ENCODE assay signal across 8 cellular contexts in genomic region chr7:105210721-105211205, GRCh38.
DNase-seq lines count a peak whose midpoint lies in the region; ATAC-seq, FAIRE-seq and TF ChIP-seq lines count a peak whose summit lies in the region.

No MANE protein-coding gene starts in this region.

- ATAC-seq in GM21515 (IDR thresholded peaks at IDR 0.05; ENCODE audit: unreplicated experiment) = peak; percentile 96
- ATAC-seq in esophagus mucosa = peak; percentile 36
- no peak for ATAC-seq in PC-3

- no peaks in the 10 kb centered on the region for H3K9me3 ChIP-seq in KOPT-K1 (ENCODE audit: insufficient read depth, low read length, poor library complexity, severe bottlenecking)
- H3K9me3 ChIP-seq in skeletal muscle tissue (ENCODE audit: control insufficient read depth in 3 of 3, low read length in 3 of 3) = no peaks in the 10 kb centered on the region
- H3K9me3 ChIP-seq in PC-3 (ENCODE audit: low read length) = no peaks in the 10 kb centered on the region

- no peak for DNase-seq in GM12892 (ENCODE audit: insufficient read length)
- no peak for DNase-seq in PC-3
- DNase-seq in HuH-7 (ENCODE audit: low spot score) = no peak
- no peak for DNase-seq in NCI-H187 treated with DMSO at 0.1 percent for 48 hours (lab: John Stamatoyannopoulos, UW)

- H3K36me3 ChIP-seq in KOPT-K1 (ENCODE audit: insufficient read depth, low read length) (0 out of 2 replicates have a peak, but pooled peaks cover 6% of the 10 kb centered on the region), skeletal muscle tissue (ENCODE audit: control insufficient read depth in 3 of 3, insufficient read depth in 3 of 3, low read length in 3 of 3) (no peaks in the 10 kb centered on the region), PC-3 (ENCODE audit: low read depth, low read length) (peaks cover 8% of the 10 kb centered on the region; the same call in 1 of the 2 replicates)

- TF ChIP-seq CTCF in PC-3 (conservative IDR thresholded peaks at IDR 0.05; ENCODE audit: low read depth, low read length) = no peak

- no peaks in the 10 kb centered on the region for H4K20me1 ChIP-seq in PC-3 (ENCODE audit: low read length)

- H3K4me3 ChIP-seq in skeletal muscle tissue (ENCODE audit: low read length in 3 of 3) = peak overlapping the region in 1 of 3 donors; percentile 20
- no peak overlapping the region for H3K4me3 ChIP-seq in PC-3 (ENCODE audit: low read length)

- no peak for TF ChIP-seq POLR2A in GM12892 (IDR thresholded peaks at IDR 0.05; ENCODE audit: low read depth, low read length)

- FAIRE-seq in GM12892 (lab: Jason Lieb, UNC) = peak; percentile 90

- POLR2A ChIA-PET in PC-3 (lab: Charles Lee; ENCODE audit: unreplicated experiment) = no interaction called here

- H3K27ac ChIP-seq in KOPT-K1 (ENCODE audit: low read depth, low read length, poor library complexity, severe bottlenecking) (peak overlapping the region; percentile 27), skeletal muscle tissue (ENCODE audit: low read depth, low read length) (peak overlapping the region; percentile 15), PC-3 (ENCODE audit: low read length) (no peak overlapping the region)

- peak overlapping the region in 1 of 3 donors; percentile 4 for H3K9ac ChIP-seq in skeletal muscle tissue (ENCODE audit: low read depth in 1 of 3, low read length in 3 of 3)
- no peak overlapping the region for H3K9ac ChIP-seq in PC-3 (ENCODE audit: low read length)

- H2AFZ ChIP-seq in PC-3 (ENCODE audit: low read length) = no peak overlapping the region

- no peak overlapping the region for H3K4me2 ChIP-seq in PC-3 (ENCODE audit: low read length)

- H3K27me3 ChIP-seq in skeletal muscle tissue (ENCODE audit: control insufficient read depth in 3 of 3, insufficient read depth in 3 of 3, low read length in 3 of 3) = no peaks in the 10 kb centered on the region
- H3K27me3 ChIP-seq in PC-3 (ENCODE audit: low read length) = no peaks in the 10 kb centered on the region

- no peaks in the 10 kb centered on the region for H3F3A ChIP-seq in PC-3 (ENCODE audit: low read length, unreplicated experiment)

- CTCF ChIA-PET in PC-3 (lab: Charles Lee) = no interaction called here

- peaks cover 2 to 9% (median 4%) of the 10 kb centered on the region in 3 donors for H3K4me1 ChIP-seq in skeletal muscle tissue (ENCODE audit: control insufficient read depth in 3 of 3, insufficient read depth in 3 of 3, low read length in 3 of 3)
- H3K4me1 ChIP-seq in PC-3 (ENCODE audit: insufficient read depth, low read length) = no peaks in the 10 kb centered on the region

- H3K9me2 ChIP-seq in PC-3 (replicated peaks; ENCODE audit: low read length) = no peaks in the 10 kb centered on the region

- no TSS peak for BruUV-seq in PC-3 (replicated peaks; lab: Mats Ljungman, UMichigan)

- peaks cover 76% of the 10 kb centered on the region for H3K79me2 ChIP-seq in PC-3 (ENCODE audit: low read length)

- intact Hi-C loops in PC-3 (cut with micrococcal nuclease) = no loop called here
